In the genomic region with DNA sequence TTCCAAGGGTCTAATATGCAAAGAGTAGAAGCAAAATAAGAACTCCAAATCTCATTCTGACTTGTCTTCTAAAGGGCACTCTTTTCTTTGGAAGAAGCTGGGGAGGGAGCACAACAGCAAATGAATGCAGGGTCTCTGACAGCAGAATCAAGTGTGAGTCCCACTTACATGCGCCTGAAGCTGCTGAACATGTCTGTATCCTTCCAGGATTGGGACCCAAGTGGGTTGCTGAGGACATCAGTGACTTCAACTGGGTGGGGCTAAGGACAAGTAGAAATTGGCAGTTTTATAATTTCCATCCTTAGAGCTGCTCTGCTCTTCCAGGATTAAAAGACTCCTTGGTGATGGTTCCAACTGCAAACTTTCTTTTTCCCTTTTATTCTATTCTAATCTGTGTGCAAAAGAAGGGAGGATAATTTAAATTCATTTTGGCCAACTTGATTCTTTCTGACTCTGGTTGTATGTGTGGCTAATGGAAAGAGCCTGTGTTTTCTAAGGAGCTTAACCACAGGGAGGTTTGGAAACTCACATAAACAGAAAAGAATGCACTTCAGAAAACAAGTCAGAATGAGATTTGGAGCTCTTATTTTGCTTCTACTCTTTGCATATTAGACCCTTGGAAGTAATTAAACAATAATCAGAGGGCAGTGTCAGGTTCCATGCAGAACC, we compare ENCODE assay signal across 1 cellular context.
TF ChIP-seq lines count a peak whose summit lies in the region.

No MANE protein-coding gene starts in this region.

TF ChIP-seq in WTC11, 78 proteins besides CTCF, POLR2A, EP300 and RAD21 (continued from another document):
- no peak for TF ChIP-seq CREB1 (CRISPR knock-in tag; IDR thresholded peaks at IDR 0.05)
- no peak for TF ChIP-seq SMAD3 (CRISPR knock-in tag; IDR thresholded peaks at IDR 0.05; ENCODE audit: borderline replicate concordance)
- TF ChIP-seq E2F1 (CRISPR knock-in tag; IDR thresholded peaks at IDR 0.05) = no peak
- no peak for TF ChIP-seq USF1 (CRISPR knock-in tag; IDR thresholded peaks at IDR 0.05)
- TF ChIP-seq E2F5 (CRISPR knock-in tag; IDR thresholded peaks at IDR 0.05) = no peak
- no peak for TF ChIP-seq ZNF263 (CRISPR knock-in tag; IDR thresholded peaks at IDR 0.05; ENCODE audit: low read depth)
- TF ChIP-seq, protein P1, sequence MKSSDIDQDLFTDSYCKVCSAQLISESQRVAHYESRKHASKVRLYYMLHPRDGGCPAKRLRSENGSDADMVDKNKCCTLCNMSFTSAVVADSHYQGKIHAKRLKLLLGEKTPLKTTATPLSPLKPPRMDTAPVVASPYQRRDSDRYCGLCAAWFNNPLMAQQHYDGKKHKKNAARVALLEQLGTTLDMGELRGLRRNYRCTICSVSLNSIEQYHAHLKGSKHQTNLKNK (CRISPR knock-in tag; IDR thresholded peaks at IDR 0.05) = no peak
- no peak for TF ChIP-seq EMX1 (CRISPR knock-in tag; IDR thresholded peaks at IDR 0.05)
- no peak for TF ChIP-seq TP53 (CRISPR knock-in tag; IDR thresholded peaks at IDR 0.05)
- TF ChIP-seq ZNF219 (CRISPR knock-in tag; IDR thresholded peaks at IDR 0.05; ENCODE audit: borderline replicate concordance) = no peak
- no peak for TF ChIP-seq GABPB1 (CRISPR knock-in tag; IDR thresholded peaks at IDR 0.05)
- TF ChIP-seq, protein P2, sequence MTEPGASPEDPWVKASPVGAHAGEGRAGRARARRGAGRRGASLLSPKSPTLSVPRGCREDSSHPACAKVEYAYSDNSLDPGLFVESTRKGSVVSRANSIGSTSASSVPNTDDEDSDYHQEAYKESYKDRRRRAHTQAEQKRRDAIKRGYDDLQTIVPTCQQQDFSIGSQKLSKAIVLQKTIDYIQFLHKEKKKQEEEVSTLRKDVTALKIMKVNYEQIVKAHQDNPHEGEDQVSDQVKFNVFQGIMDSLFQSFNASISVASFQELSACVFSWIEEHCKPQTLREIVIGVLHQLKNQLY (CRISPR knock-in tag; IDR thresholded peaks at IDR 0.05) = no peak
- no peak for TF ChIP-seq ZNF121 (CRISPR knock-in tag; IDR thresholded peaks at IDR 0.05)
